Comparison of ENCODE assay signal across 11 cellular contexts in the genomic region with DNA sequence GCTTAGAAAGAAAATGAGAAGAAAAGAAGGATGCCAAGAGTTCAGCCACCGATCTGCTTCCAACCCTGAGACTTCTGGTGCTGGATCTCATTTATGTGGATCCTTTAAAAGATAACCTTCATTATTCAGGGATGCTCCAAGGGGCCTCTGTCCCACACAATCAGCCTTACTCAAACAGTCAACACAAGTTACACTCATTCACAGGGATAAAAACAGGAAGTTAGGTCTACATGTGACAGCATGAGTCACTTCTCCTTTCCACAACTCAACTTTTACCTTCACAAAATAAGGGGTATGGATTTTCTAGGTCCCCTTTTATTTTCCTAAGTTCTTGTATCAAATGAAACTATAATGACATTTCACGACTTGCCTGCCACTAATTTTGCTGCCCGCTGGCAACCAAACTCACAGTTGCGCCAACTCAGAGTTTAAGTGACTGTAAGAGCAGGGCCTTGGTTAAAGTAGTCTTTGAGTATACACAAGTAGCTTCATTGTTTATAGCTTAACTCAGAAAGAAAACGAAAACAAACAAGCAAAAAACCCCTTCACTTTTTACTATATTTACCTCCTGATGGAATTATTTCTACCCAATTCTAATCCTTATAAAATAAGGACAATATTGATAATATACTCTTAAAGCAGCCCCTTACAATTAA.
DNase-seq lines count a peak whose midpoint lies in the region; ATAC-seq and TF ChIP-seq lines count a peak whose summit lies in the region.
"Had no signal": no experiment of that assay in that cellular context is flagged by ENCODE, and none has a peak within 500 bp of the region (broad histone marks: within the 10 kb centered on the region; RNA-seq: fewer than 3 reads in every experiment).

No MANE protein-coding gene starts in this region.

- intact Hi-C loops in heart left ventricle (cut with DNase I) = no loop called here

- H3K27me3 ChIP-seq in BLaER1 treated with 17β-estradiol and CSF1 and Interleukin-3, amounts not matched to agents 10 nM and 100 nM = no peaks in the 10 kb centered on the region
- H3K27me3 ChIP-seq in HL-60 (ENCODE audit: insufficient read depth, poor library complexity, severe bottlenecking) (no peaks in the 10 kb centered on the region), heart left ventricle (no peaks in the 10 kb centered on the region)

- no peaks in the 10 kb centered on the region for H4K20me1 ChIP-seq in BLaER1 treated with 17β-estradiol and CSF1 and Interleukin-3, amounts not matched to agents 10 nM and 100 nM

- DNase-seq in HL-60 (ENCODE audit: low read depth in 1 of 2, low spot score in 1 of 2) (peak in 1 of 2 experiments; percentile 59), SKM-1 treated with dmso at 0.1 percent for 144 hours (lab: John Stamatoyannopoulos, UW; ENCODE audit: unreplicated experiment) (peak; percentile 86), globus pallidus (ENCODE audit: low spot score) (peak; percentile 25), NCI-H2171 (lab: John Stamatoyannopoulos, UW) (no peak), caudate nucleus (lab: John Stamatoyannopoulos, UW) (no peak), heart left ventricle (no peak)
- DNase-seq: Caco-2, Right ventricle myocardium superior had no signal

- TF ChIP-seq POLR2A in heart left ventricle (IDR thresholded peaks at IDR 0.05) = no peak

- ATAC-seq in heart left ventricle = no peak
- ATAC-seq in HG03139 (IDR thresholded peaks at IDR 0.05; ENCODE audit: unreplicated experiment) = no peak
- ATAC-seq: left lobe of liver had no signal

- H3K36me3 ChIP-seq in BLaER1 treated with 17β-estradiol and CSF1 and Interleukin-3, amounts not matched to agents 10 nM and 100 nM = no peaks in the 10 kb centered on the region
- no peaks in the 10 kb centered on the region for H3K36me3 ChIP-seq in heart left ventricle

- WGBS in heart left ventricle, 4 donors = 88 to 93% (median 90%) methylated on average over 5 of the region's 5 CpGs

- peak overlapping the region in 5 of 11 experiments; percentile 25 to 63 (median 59); a peak in 6 of 22 replicates for H3K27ac ChIP-seq in BLaER1 treated with 17β-estradiol and CSF1 and Interleukin-3, amounts not matched to agents 10 nM and 100 nM
- H3K27ac ChIP-seq in HL-60 (replicated peaks) (peak overlapping the region; percentile 45), caudate nucleus (ENCODE audit: low read depth, low read length) (no peak overlapping the region), heart left ventricle (no peak overlapping the region)

- no peak overlapping the region for H3K4me3 ChIP-seq in BLaER1 treated with 17β-estradiol and CSF1 and Interleukin-3, amounts not matched to agents 10 nM and 100 nM
- H3K4me3 ChIP-seq in HL-60 (replicated peaks; ENCODE audit: insufficient read depth, low read length) = no peak overlapping the region
- no peak overlapping the region for H3K4me3 ChIP-seq in heart left ventricle

- H3K4me1 ChIP-seq in BLaER1 treated with 17β-estradiol and CSF1 and Interleukin-3, amounts not matched to agents 10 nM and 100 nM = peaks cover 11 to 37% (median 19%) of the 10 kb centered on the region in 10 experiments; a peak in 17 of 20 replicates
- peaks cover 0 to 9% (median 0%) of the 10 kb centered on the region in 12 donors for H3K4me1 ChIP-seq in heart left ventricle
- H3K4me1 ChIP-seq: Caco-2 had no signal

- TF ChIP-seq CTCF in HL-60 (IDR thresholded peaks at IDR 0.05; ENCODE audit: insufficient read depth, low read length) (no peak), heart left ventricle (IDR thresholded peaks at IDR 0.05) (no peak)

- H3K9me3 ChIP-seq in BLaER1 treated with 17β-estradiol and CSF1 and Interleukin-3, amounts not matched to agents 10 nM and 100 nM (replicated peaks in 1 of 11) = no peaks in the 10 kb centered on the region
- no peaks in the 10 kb centered on the region for H3K9me3 ChIP-seq in heart left ventricle
- H3K9me3 ChIP-seq: Caco-2 had no signal

- no peak overlapping the region for H3K9ac ChIP-seq in BLaER1 treated with 17β-estradiol and CSF1 and Interleukin-3, amounts not matched to agents 10 nM and 100 nM

- H3K4me2 ChIP-seq in BLaER1 treated with 17β-estradiol and CSF1 and Interleukin-3, amounts not matched to agents 10 nM and 100 nM = peak overlapping the region in 9 of 11 experiments; percentile 6 to 69 (median 22); a peak in 12 of 22 replicates

Comparison
In these comparisons a context has a peak if more than half of its experiments do, and no peak if none do; other contexts are left out.
1. DNase-seq: peak in SKM-1 treated with dmso at 0.1 percent for 144 hours (single experiment) and globus pallidus (single experiment); none in NCI-H2171 (single experiment), caudate nucleus (0 of 61) and heart left ventricle (0 of 5).